In genomic region chr9:127557466-127557869, GRCh38 we compare ENCODE assay signal across 8 cellular contexts. TPM values are rescaled to one million over a fixed set of nuclear protein-coding genes. Genes with fewer than 3 reads are reported as not detected.
DNase-seq lines count a peak whose midpoint lies in the region; ATAC-seq, FAIRE-seq and TF ChIP-seq lines count a peak whose summit lies in the region.

No MANE protein-coding gene starts in this region.

- WGBS in liver: 57% methylated on average over 5 of the region's 5 CpGs
- 77% methylated on average over 3 of the region's 5 CpGs for whole genome bisulfite sequencing in HepG2 (ENCODE audit: low lambda C conversion rate)

- peak overlapping the region; percentile 25 to 54 for H3K27ac ChIP-seq in liver (ENCODE audit: low read depth in 1 of 2, low read length in 2 of 2)
- H3K27ac ChIP-seq in HepG2 (ENCODE audit: extremely low read length, insufficient read depth, low read length): no peak overlapping the region

- DNase-seq in HepG2 (ENCODE audit: low spot score): no peak
- peak; percentile 46 for DNase-seq in amniotic epithelial cell (ENCODE audit: low read depth)
- peak; percentile 60 for DNase-seq in left kidney (ENCODE audit: low read depth, low spot score)
- peak; percentile 52 for DNase-seq in urothelium cell line (ENCODE audit: low spot score)
- no peak for DNase-seq in D721Med (ENCODE audit: insufficient read length, low spot score)
- no peak for DNase-seq in HuH-7 (ENCODE audit: low spot score)

- no peak for TF ChIP-seq EP300 in HepG2 (IDR thresholded peaks at IDR 0.05; ENCODE audit: low read depth in 2 of 2, low read length in 2 of 2)
- TF ChIP-seq EP300 in HepG2 (CRISPR knock-in tag; IDR thresholded peaks at IDR 0.05; ENCODE audit: borderline replicate concordance): no peak

- H3K4me1 ChIP-seq in liver (ENCODE audit: control insufficient read depth in 4 of 4, insufficient read depth in 4 of 4, low read length in 3 of 4): peaks cover 0 to 10% (median 2%) of the 10 kb centered on the region in 4 donors
- peaks cover 43% of the 10 kb centered on the region for H3K4me1 ChIP-seq in HepG2 (ENCODE audit: insufficient read depth, low read length)

- H2AFZ ChIP-seq in HepG2 (ENCODE audit: low read length): no peak overlapping the region

- H3K36me3 ChIP-seq in liver (ENCODE audit: control insufficient read depth in 4 of 4, insufficient read depth in 3 of 4, low read depth in 1 of 4, low read length in 3 of 4) (no peaks in the 10 kb centered on the region), HepG2 (replicated peaks in 1 of 2; ENCODE audit: control insufficient read depth in 1 of 2, insufficient read depth in 2 of 2, low read length in 2 of 2) (peaks cover 17 to 20% of the 10 kb centered on the region in 2 experiments; a peak in 4 of 5 replicates)

- H3K79me2 ChIP-seq in HepG2 (ENCODE audit: insufficient read depth, low read length): peaks cover 28% of the 10 kb centered on the region

- POLR2A ChIA-PET in HepG2 (lab: Yijun Ruan, JAX): interaction anchor here (0.6 to 2.6 kb wide), 2 partner anchors 21 to 23 kb away, joined by 3 to 6 read pairs; no protein-coding TSS in a partner anchor

- ATAC-seq in HepG2 (no peak), GM18873 (IDR thresholded peaks at IDR 0.05; ENCODE audit: low FRiP score, unreplicated experiment) (no peak)

- H4K20me1 ChIP-seq in HepG2 (ENCODE audit: insufficient read depth, low read length): peaks cover 31% of the 10 kb centered on the region

- CTCF ChIA-PET in HepG2 (lab: Yijun Ruan, JAX; ENCODE audit: low intra/inter-chr PET ratio, low total read pairs): no interaction called here

- TF ChIP-seq RAD21 in liver (IDR thresholded peaks at IDR 0.05) (no peak), HepG2 (CRISPR knock-in tag; IDR thresholded peaks at IDR 0.05) (no peak)

- no peak for TF ChIP-seq POLR2A in HepG2 (IDR thresholded peaks at IDR 0.05; ENCODE audit: insufficient read depth in 1 of 2, low read depth in 2 of 2, low read length in 2 of 2)

- in situ Hi-C loops in HepG2 (cut with HindIII; ENCODE audit: extremely low pct_ligation_motif_present, low pct_unique_long_range_greater_than_20kb): no loop called here

- no peak for FAIRE-seq in HepG2 (lab: Jason Lieb, UNC)
- FAIRE-seq in urothelium cell line (lab: Jason Lieb, UNC): no peak
- no peak for FAIRE-seq in D721Med (lab: Jason Lieb, UNC)

- intact Hi-C loops in HepG2 (cut with micrococcal nuclease; ENCODE audit: unreplicated experiment): no loop called here

- H3K4me3 ChIP-seq in liver (ENCODE audit: low read depth in 1 of 3, low read length in 3 of 3) (no peak overlapping the region), HepG2 (replicated peaks in 1 of 3; ENCODE audit: insufficient read depth in 1 of 3, low read depth in 2 of 3, low read length in 3 of 3) (no peak overlapping the region)

- H3K4me2 ChIP-seq in HepG2 (ENCODE audit: low read depth, low read length): no peak overlapping the region

- no TSS peak for BruUV-seq in HepG2 (replicated peaks; lab: Mats Ljungman, UMichigan)

- H3K9me3 ChIP-seq in liver (ENCODE audit: control insufficient read depth in 4 of 4, low read length in 3 of 4) (no peaks in the 10 kb centered on the region), HepG2 (ENCODE audit: low read length) (no peaks in the 10 kb centered on the region)

- TF ChIP-seq CTCF in liver (IDR thresholded peaks at IDR 0.05; ENCODE audit: low read depth, low read length, missing input control) (no peak), HepG2 (CRISPR knock-in tag; IDR thresholded peaks at IDR 0.05) (no peak), D721Med (IDR thresholded peaks at IDR 0.05; ENCODE audit: insufficient read depth, missing control alignments) (no peak)

- H3K27me3 ChIP-seq in liver (ENCODE audit: control insufficient read depth in 4 of 4, insufficient read depth in 4 of 4, low read length in 3 of 4) (no peaks in the 10 kb centered on the region), HepG2 (ENCODE audit: control insufficient read depth in 1 of 2, insufficient read depth in 2 of 2, low read length in 2 of 2) (no peaks in the 10 kb centered on the region)

- H3K9ac ChIP-seq in liver (ENCODE audit: low read depth in 1 of 2, low read length in 2 of 2) (no peak overlapping the region), HepG2 (ENCODE audit: insufficient read depth, low read depth, low read length) (no peak overlapping the region)

TF ChIP-seq in liver, 16 proteins besides CTCF, POLR2A, EP300 and RAD21 (continues in another document):
- TF ChIP-seq GABPA (IDR thresholded peaks at IDR 0.05 in 1 of 2, conservative IDR thresholded peaks at IDR 0.05 in 1 of 2): no peak
- no peak for TF ChIP-seq SP1 (IDR thresholded peaks at IDR 0.05)
- TF ChIP-seq JUND (IDR thresholded peaks at IDR 0.05): no peak
- no peak for TF ChIP-seq FOXA1 (IDR thresholded peaks at IDR 0.05)
- no peak for TF ChIP-seq HNF4A (conservative IDR thresholded peaks at IDR 0.05)
- no peak for TF ChIP-seq RXRA (IDR thresholded peaks at IDR 0.05)
- TF ChIP-seq ZBTB33 (IDR thresholded peaks at IDR 0.05): no peak
- no peak for TF ChIP-seq NR2F2 (IDR thresholded peaks at IDR 0.05)
- no peak for TF ChIP-seq ATF3 (IDR thresholded peaks at IDR 0.05)

TF ChIP-seq in HepG2, 621 proteins besides CTCF, POLR2A, EP300 and RAD21:
- TF ChIP-seq POGK (CRISPR knock-in tag; conservative IDR thresholded peaks at IDR 0.05) (no peak), PTBP1 (IDR thresholded peaks at IDR 0.05; ENCODE audit: low read depth, low read length, poor library complexity, severe bottlenecking) (no peak), ZFAT (CRISPR knock-in tag; conservative IDR thresholded peaks at IDR 0.05) (no peak), TFDP2 (CRISPR knock-in tag; IDR thresholded peaks at IDR 0.05) (no peak), HOXA5 (CRISPR knock-in tag; IDR thresholded peaks at IDR 0.05) (no peak), HES4 (CRISPR knock-in tag; IDR thresholded peaks at IDR 0.05; ENCODE audit: borderline replicate concordance) (no peak), ZNF678 (CRISPR knock-in tag; IDR thresholded peaks at IDR 0.05) (no peak)

RNA-seq across cellular contexts. Expression of gene STXBP1, which starts 54.6 kb away (rescaled TPM):
- 1 to 10 TPM; 1.7 to 4.6 TPM for total RNA-seq in liver
- 1 to 10 TPM; 2.2 to 2.3 TPM for polyA plus RNA-seq in liver
- total RNA-seq in HepG2 (2016; rRNA removed; fragmentation: Illumina TruSeq; extraction: Trizol): 2.9 and 4.4 TPM in 2 replicates
- 2.6 and 3.0 TPM in 2 replicates for total RNA-seq in HepG2 (2016; cell fraction: cytosol; rRNA removed; fragmentation: Illumina TruSeq; extraction: Trizol; ENCODE audit: low read depth)
- total RNA-seq in HepG2 (2016; cell fraction: insoluble cytoplasmic fraction; rRNA removed; fragmentation: Illumina TruSeq; extraction: Trizol): 2.7 and 5.6 TPM in 2 replicates
- total RNA-seq in HepG2 (2016; cell fraction: membrane; rRNA removed; fragmentation: Illumina TruSeq; extraction: Trizol): 3.8 and 5.2 TPM in 2 replicates
- total RNA-seq in HepG2 (2016; cell fraction: nucleus; rRNA removed; fragmentation: Illumina TruSeq; extraction: Trizol): 2.6 and 3.7 TPM in 2 replicates
- 2.9 and 4.1 TPM in 2 replicates for polyA plus RNA-seq in HepG2 (2011; rRNA removed)
- polyA plus RNA-seq in HepG2 (2011; cell fraction: cytosol; rRNA removed): 2.4 and 5.1 TPM in 2 replicates
- 6.7 and 8.1 TPM in 2 replicates for polyA plus RNA-seq in HepG2 (2011; cell fraction: nucleus; rRNA removed)
- 5.9 and 8.8 TPM in 2 replicates for polyA plus RNA-seq in HepG2 (2012)
- 5.5 and 6.6 TPM in 2 replicates for polyA plus RNA-seq in HepG2 (2016; cell fraction: cytosol; fragmentation: Illumina TruSeq; extraction: Trizol; ENCODE audit: low read depth)
- 5.6 and 8.0 TPM in 2 replicates for polyA plus RNA-seq in HepG2 (2016; cell fraction: insoluble cytoplasmic fraction; fragmentation: Illumina TruSeq; extraction: Trizol; ENCODE audit: low read depth)
- 6.0 and 6.1 TPM in 2 replicates for polyA plus RNA-seq in HepG2 (2016; cell fraction: membrane; fragmentation: Illumina TruSeq; extraction: Trizol; ENCODE audit: low read depth)
- polyA plus RNA-seq in HepG2 (2016; cell fraction: nucleus; fragmentation: Illumina TruSeq; extraction: Trizol; ENCODE audit: insufficient read depth, low read depth): 8.0 and 9.7 TPM in 2 replicates
- polyA minus RNA-seq in HepG2 (2011; rRNA and poly(A)+ RNA removed; ENCODE audit: low replicate concordance): 3.4 and 23.2 TPM in 2 replicates
- polyA minus RNA-seq in HepG2 (2011; cell fraction: cytosol; rRNA and poly(A)+ RNA removed): 4.3 and 8.2 TPM in 2 replicates
- polyA minus RNA-seq in HepG2 (2011; cell fraction: nucleus; rRNA and poly(A)+ RNA removed): 3.6 and 7.6 TPM in 2 replicates

Comparison
In these comparisons a context has a peak if more than half of its experiments do, and no peak if none do; other contexts are left out.
1. DNase-seq: peak in amniotic epithelial cell (single experiment), left kidney (single experiment) and urothelium cell line (single experiment); none in HepG2 (single experiment), D721Med (single experiment) and HuH-7 (single experiment).